ENCODE assay signal across 25 cellular contexts in the genomic region with DNA sequence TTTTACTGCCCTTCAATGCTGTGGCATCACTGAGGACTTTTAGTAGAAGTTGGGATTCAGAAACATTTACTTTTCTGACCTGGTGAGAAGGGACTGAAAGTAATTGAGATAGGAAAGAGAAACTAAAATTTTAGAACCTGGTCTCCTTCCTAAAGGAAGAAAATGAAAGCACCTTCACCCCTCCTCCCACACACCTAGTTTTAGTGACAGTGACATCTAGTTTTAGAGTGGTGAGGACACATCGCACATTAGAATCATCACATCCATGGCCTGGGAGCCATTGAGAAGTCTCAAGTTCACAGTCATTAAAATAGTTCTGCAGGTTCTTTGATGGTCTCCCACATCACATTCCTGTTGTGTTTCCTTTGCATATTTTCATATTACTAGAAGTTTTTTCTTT. TPM values are rescaled to one million over a fixed set of nuclear protein-coding genes. Genes with fewer than 3 reads are reported as not detected.
DNase-seq lines count a peak whose midpoint lies in the region; ATAC-seq lines count a peak whose summit lies in the region.
"Had no signal": no experiment of that assay in that cellular context is flagged by ENCODE, and none has a peak within 500 bp of the region (broad histone marks: within the 10 kb centered on the region; RNA-seq: fewer than 3 reads in every experiment).

No MANE protein-coding gene starts in this region.

- H3K4me1 Mint-ChIP-seq in activated T-cell treated with anti-CD3 and anti-CD28 coated beads, Interleukin-2, amount 50 U/mL, for 72 hours (ENCODE audit: low read depth), result peaks cover 26% of the 10 kb centered on the region
- peaks cover 53% of the 10 kb centered on the region for H3K4me1 Mint-ChIP-seq in dendritic cell treated with granulocyte-macrophage colony-stimulating factor and Interleukin-4, amounts not matched to agents 40 ng/mL and 50 ng/mL, for 4 days (ENCODE audit: low read depth)
- H3K4me1 Mint-ChIP-seq: nephron progenitor cell had no signal

- H3K4me3 Mint-ChIP-seq in activated T-cell treated with anti-CD3 and anti-CD28 coated beads, Interleukin-2, amount 50 U/mL, for 72 hours, result peak overlapping the region; percentile 20 to 28
- no peak overlapping the region for H3K4me3 Mint-ChIP-seq in dendritic cell treated with granulocyte-macrophage colony-stimulating factor and Interleukin-4, amounts not matched to agents 40 ng/mL and 50 ng/mL, for 4 days
- H3K4me3 Mint-ChIP-seq: nephron progenitor cell, T-helper 17 cell had no signal

- peak; percentile 50 to 51 for ATAC-seq in activated T-cell treated with anti-CD3 and anti-CD28 coated beads, Interleukin-2, amount 50 U/mL, for 72 hours (replicated peaks in 1 of 2)
- ATAC-seq in HG03342 (IDR thresholded peaks at IDR 0.05; ENCODE audit: unreplicated experiment), result peak; percentile 59
- ATAC-seq in GM21723 (IDR thresholded peaks at IDR 0.05; ENCODE audit: unreplicated experiment), result no peak
- ATAC-seq: Right ventricle myocardium inferior, T-helper 17 cell had no signal

- intact Hi-C loops in dendritic cell treated with granulocyte-macrophage colony-stimulating factor and Interleukin-4, amounts not matched to agents 40 ng/mL and 50 ng/mL, for 4 days (cut with micrococcal nuclease), result no loop called here
- intact Hi-C loops in head of caudate nucleus (cut with DNase I), result no loop called here

- H3K27ac Mint-ChIP-seq in activated T-cell treated with anti-CD3 and anti-CD28 coated beads, Interleukin-2, amount 50 U/mL, for 72 hours, result peak overlapping the region; percentile 45
- H3K27ac Mint-ChIP-seq in dendritic cell treated with granulocyte-macrophage colony-stimulating factor and Interleukin-4, amounts not matched to agents 40 ng/mL and 50 ng/mL, for 4 days, result peak overlapping the region; percentile 41
- H3K27ac Mint-ChIP-seq: nephron progenitor cell, T-helper 17 cell had no signal

- peaks cover 0 to 1% of the 10 kb centered on the region in 2 donors for H3K36me3 Mint-ChIP-seq in activated T-cell treated with anti-CD3 and anti-CD28 coated beads, Interleukin-2, amount 50 U/mL, for 72 hours (ENCODE audit: insufficient read depth in 2 of 2)
- no peaks in the 10 kb centered on the region for H3K36me3 Mint-ChIP-seq in dendritic cell treated with granulocyte-macrophage colony-stimulating factor and Interleukin-4, amounts not matched to agents 40 ng/mL and 50 ng/mL, for 4 days (ENCODE audit: low read depth)

- H3K9me3 Mint-ChIP-seq in activated T-cell treated with anti-CD3 and anti-CD28 coated beads, Interleukin-2, amount 50 U/mL, for 72 hours, result no peaks in the 10 kb centered on the region
- H3K9me3 Mint-ChIP-seq in dendritic cell treated with granulocyte-macrophage colony-stimulating factor and Interleukin-4, amounts not matched to agents 40 ng/mL and 50 ng/mL, for 4 days, result peaks cover 8% of the 10 kb centered on the region
- H3K9me3 Mint-ChIP-seq: nephron progenitor cell had no signal

- DNase-seq in activated T-cell treated with anti-CD3 and anti-CD28 coated beads, Interleukin-2, amount 50 U/mL, for 72 hours, result no peak
- no peak for DNase-seq in activated T-cell treated with anti-CD3 and anti-CD28 coated beads, Interleukin-2, amount 50 U/mL, for 1 hour
- no peak for DNase-seq in head of caudate nucleus
- DNase-seq in HCEC 1CT, result no peak
- DNase-seq in midbrain (lab: John Stamatoyannopoulos, UW), result no peak
- DNase-seq: activated effector memory CD4-positive, alpha-beta T cell treated with anti-CD3 and anti-CD28 coated beads, Interleukin-2, amount 50 U/mL, for 16 hours; anterior cingulate cortex; central memory CD4-positive, alpha-beta T cell; effector CD8-positive, alpha-beta T cell; esophagus squamous epithelium; left cardiac atrium; NCI-H1092 treated with DMSO at 0.1 percent for 48 hours; NCI-H524 treated with DMSO at 0.1 percent for 48 hours; nephron progenitor cell; spleen; stimulated activated CD4-positive, alpha-beta T cell treated with anti-CD3 and anti-CD28 coated beads, Interleukin-4, amount 100 ng/mL, for 4 hours; T-helper 17 cell had no signal

- no peaks in the 10 kb centered on the region for H3K27me3 Mint-ChIP-seq in activated T-cell treated with anti-CD3 and anti-CD28 coated beads, Interleukin-2, amount 50 U/mL, for 72 hours (ENCODE audit: low read depth)
- H3K27me3 Mint-ChIP-seq in dendritic cell treated with granulocyte-macrophage colony-stimulating factor and Interleukin-4, amounts not matched to agents 40 ng/mL and 50 ng/mL, for 4 days, result no peaks in the 10 kb centered on the region

RNA-seq across cellular contexts. Expression of gene TAS2R41, which starts 16.1 kb away (rescaled TPM):
- not detected for total RNA-seq in activated T-cell treated with anti-CD3 and anti-CD28 coated beads, Interleukin-2, amount 50 U/mL, for 72 hours
- total RNA-seq: glomerular endothelial cell, LHCN-M2, pulmonary artery endothelial cell, Right ventricle myocardium inferior, suprapubic skin had no signal

RNA-seq across cellular contexts. Expression of gene TAS2R60, which starts 50.5 kb away (rescaled TPM):
- not detected for total RNA-seq in activated T-cell treated with anti-CD3 and anti-CD28 coated beads, Interleukin-2, amount 50 U/mL, for 72 hours
- total RNA-seq: esophagus squamous epithelium, glomerular endothelial cell, left cardiac atrium, LHCN-M2, pulmonary artery endothelial cell, Right ventricle myocardium inferior, suprapubic skin had no signal
